2 cellular contexts compared by ENCODE assay signal in genomic region chr1:30690115-30690645, GRCh38.
TF ChIP-seq lines count a peak whose summit lies in the region.

No MANE protein-coding gene starts in this region.

TF ChIP-seq in H1, 55 proteins besides CTCF, POLR2A, EP300 and RAD21:
- TF ChIP-seq ATF2 (IDR thresholded peaks at IDR 0.05; ENCODE audit: low read length) (no peak), HDAC2 (IDR thresholded peaks at IDR 0.05; ENCODE audit: borderline replicate concordance in 1 of 2, low read depth in 2 of 2, low read length in 2 of 2) (no peak), ATF3 (IDR thresholded peaks at IDR 0.05; ENCODE audit: insufficient read depth, low read depth, low read length) (no peak), CBX8 (IDR thresholded peaks at IDR 0.05; ENCODE audit: borderline replicate concordance, low read depth, low read length) (no peak), GABPA (IDR thresholded peaks at IDR 0.05; ENCODE audit: borderline replicate concordance, insufficient read depth, low read length) (no peak), CHD2 (IDR thresholded peaks at IDR 0.05; ENCODE audit: low read length) (no peak), TEAD4 (IDR thresholded peaks at IDR 0.05; ENCODE audit: low read depth, low read length) (no peak), CEBPB (IDR thresholded peaks at IDR 0.05; ENCODE audit: low read depth, low read length) (no peak), KDM5A (IDR thresholded peaks at IDR 0.05; ENCODE audit: low read length) (no peak), KDM1A (IDR thresholded peaks at IDR 0.05; ENCODE audit: borderline replicate concordance, low read length) (no peak), SIX5 (IDR thresholded peaks at IDR 0.05; ENCODE audit: low read depth, low read length) (no peak), SAP30 (IDR thresholded peaks at IDR 0.05; ENCODE audit: insufficient read depth, insufficient replicate concordance, low read length) (no peak), SP1 (IDR thresholded peaks at IDR 0.05; ENCODE audit: low read depth, low read length) (no peak), CTBP2 (IDR thresholded peaks at IDR 0.05; ENCODE audit: borderline replicate concordance, insufficient read depth, insufficient read length, low read length) (no peak), NANOG (IDR thresholded peaks at IDR 0.05; ENCODE audit: insufficient read depth, low read depth, low read length, poor library complexity, severe bottlenecking) (no peak)
- TF ChIP-seq, protein P1, sequence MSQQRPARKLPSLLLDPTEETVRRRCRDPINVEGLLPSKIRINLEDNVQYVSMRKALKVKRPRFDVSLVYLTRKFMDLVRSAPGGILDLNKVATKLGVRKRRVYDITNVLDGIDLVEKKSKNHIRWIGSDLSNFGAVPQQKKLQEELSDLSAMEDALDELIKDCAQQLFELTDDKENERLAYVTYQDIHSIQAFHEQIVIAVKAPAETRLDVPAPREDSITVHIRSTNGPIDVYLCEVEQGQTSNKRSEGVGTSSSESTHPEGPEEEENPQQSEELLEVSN (IDR thresholded peaks at IDR 0.05), result no peak
TF ChIP-seq in H1: peak in this region for 0.

TF ChIP-seq in neural cell, 6 proteins besides CTCF, POLR2A, EP300 and RAD21:
- TF ChIP-seq REST (IDR thresholded peaks at IDR 0.05; ENCODE audit: borderline replicate concordance) (no peak), SMC3 (conservative IDR thresholded peaks at IDR 0.05; ENCODE audit: poor library complexity) (no peak), EZH2 (IDR thresholded peaks at IDR 0.05; ENCODE audit: borderline replicate concordance, insufficient read depth, low read length, poor library complexity, severe bottlenecking) (no peak)
